In genomic region chr12:7995266-7995963, GRCh38 we compare ENCODE assay signal across 8 cellular contexts. TPM values are rescaled to one million over a fixed set of nuclear protein-coding genes. Genes with fewer than 3 reads are reported as not detected.
DNase-seq lines count a peak whose midpoint lies in the region; ATAC-seq and TF ChIP-seq lines count a peak whose summit lies in the region.

No MANE protein-coding gene starts in this region.

- H3K36me3 ChIP-seq in HAP-1 (replicated peaks) (no peaks in the 10 kb centered on the region), upper lobe of left lung (no peaks in the 10 kb centered on the region)

- H3K4me1 ChIP-seq in HAP-1 (no peaks in the 10 kb centered on the region), upper lobe of left lung (peaks cover 4 to 11% (median 10%) of the 10 kb centered on the region in 4 donors)

- peak; percentile 97 to 99 for ATAC-seq in upper lobe of left lung (ENCODE audit: low FRiP score in 2 of 2)

- H3K9me3 ChIP-seq in HAP-1 = no peaks in the 10 kb centered on the region
- peaks cover 0 to 4% (median 1%) of the 10 kb centered on the region in 4 donors for H3K9me3 ChIP-seq in upper lobe of left lung

- no peak for TF ChIP-seq POLR2A in upper lobe of left lung (IDR thresholded peaks at IDR 0.05)

- no peak for TF ChIP-seq EP300 in upper lobe of left lung (IDR thresholded peaks at IDR 0.05)

- H3K27me3 ChIP-seq in HAP-1 (ENCODE audit: low read depth) = no peaks in the 10 kb centered on the region
- no peaks in the 10 kb centered on the region for H3K27me3 ChIP-seq in upper lobe of left lung

- peak overlapping the region in 1 of 4 donors; percentile 54 for H3K27ac ChIP-seq in upper lobe of left lung

- intact Hi-C loops in posterior cingulate gyrus (cut with DNase I) = loop anchor here (1.0 kb wide), 2 partner anchors 62 to 135 kb away; no protein-coding TSS in a partner anchor

- peak; percentile 69 for DNase-seq in GM04504 (ENCODE audit: low read depth)
- DNase-seq in HAP-1 (ENCODE audit: low spot score in 2 of 2) = peak; percentile 60 to 76
- peak; percentile 46 for DNase-seq in LNCaP clone FGC (ENCODE audit: low read depth)
- peak; percentile 94 for DNase-seq in SIG-M5 treated with dmso at 0.1 percent for 504 hours (lab: John Stamatoyannopoulos, UW; ENCODE audit: unreplicated experiment)
- peak; percentile 67 for DNase-seq in activated gamma-delta T cell treated with anti-CD3 and anti-CD28 coated beads, Interleukin-2, amount 50 U/mL, for 16 hours (ENCODE audit: low read depth)
- peak; percentile 70 for DNase-seq in glomerular visceral epithelial cell (ENCODE audit: extremely low spot score)
- peak; percentile 64 to 97 (median 80) for DNase-seq in posterior cingulate gyrus
- DNase-seq in upper lobe of left lung = peak in 1 of 2 donors; percentile 91

- 34 to 45% methylated on average over 9 of the region's 9 CpGs for WGBS in upper lobe of left lung, 2 donors

- no peak overlapping the region for H3K4me3 ChIP-seq in HAP-1
- H3K4me3 ChIP-seq in LNCaP clone FGC (ENCODE audit: low read depth, low read length) = no peak overlapping the region
- H3K4me3 ChIP-seq in upper lobe of left lung = no peak overlapping the region

- TF ChIP-seq CTCF in LNCaP clone FGC (IDR thresholded peaks at IDR 0.05; ENCODE audit: control insufficient read depth, extremely low read depth, insufficient read depth) (peak; percentile 80), upper lobe of left lung (IDR thresholded peaks at IDR 0.05) (peak; percentile 70 to 93 (median 88))

- in situ Hi-C loops in HAP-1 (cut with MboI; ENCODE audit: low sequenced_read_pairs) = loop anchor here (5.0 kb wide), 1 partner anchor 138 kb away; no protein-coding TSS in a partner anchor

RNA-seq across cellular contexts. Expression of gene FOXJ2, which starts 37.1 kb away (rescaled TPM):
- 10 to 100 TPM; 14.7 to 25.1 (median 18.4) TPM for total RNA-seq in upper lobe of left lung

RNA-seq across cellular contexts. Expression of gene SLC2A3, which starts 59.4 kb away (rescaled TPM):
- 100 to 1,000 TPM in 2 of 6 donors, 10 to 100 TPM in 4; 43.0 to 148 (median 63.4) TPM for total RNA-seq in upper lobe of left lung
